In genomic region chr4:107740950-107741701, GRCh38 we compare ENCODE assay signal across 11 cellular contexts. TPM values are rescaled to one million over a fixed set of nuclear protein-coding genes. Genes with fewer than 3 reads are reported as not detected.
DNase-seq lines count a peak whose midpoint lies in the region; ATAC-seq and TF ChIP-seq lines count a peak whose summit lies in the region.
"Had no signal": no experiment of that assay in that cellular context is flagged by ENCODE, and none has a peak within 500 bp of the region (broad histone marks: within the 10 kb centered on the region; RNA-seq: fewer than 3 reads in every experiment).

No MANE protein-coding gene starts in this region.

- POLR2A ChIA-PET in HCT116 (lab: Charles Lee), result no interaction called here

- H3K9me3 ChIP-seq in HCT116 (ENCODE audit: control insufficient read depth in 1 of 2, insufficient read depth in 1 of 2, low read depth in 1 of 2, low read length in 2 of 2) (no peaks in the 10 kb centered on the region), left lung (no peaks in the 10 kb centered on the region), stomach (peaks cover 0 to 3% (median 0%) of the 10 kb centered on the region in 4 donors)

- WGBS in stomach, 5 donors, result 61 to 77% (median 68%) methylated on average over 11 of the region's 11 CpGs

- H3K4me1 ChIP-seq in HCT116 (ENCODE audit: control insufficient read depth in 1 of 2, insufficient read depth in 2 of 2, low read length in 2 of 2) (no peaks in the 10 kb centered on the region), left lung (no peaks in the 10 kb centered on the region), stomach (peaks cover 0 to 22% (median 13%) of the 10 kb centered on the region in 4 donors)

- TF ChIP-seq EP300 in stomach (IDR thresholded peaks at IDR 0.05), result no peak

- H4K20me1 ChIP-seq in HCT116 (ENCODE audit: insufficient read depth), result no peaks in the 10 kb centered on the region

- no TSS peak for BruUV-seq in HCT116 (replicated peaks; lab: Mats Ljungman, UMichigan)

- no peak for TF ChIP-seq CTCF in HCT116 (IDR thresholded peaks at IDR 0.05 in 2 of 3, conservative IDR thresholded peaks at IDR 0.05 in 1 of 3; ENCODE audit: borderline replicate concordance in 1 of 3, insufficient read depth in 1 of 3, low read depth in 2 of 3, low read length in 2 of 3)
- no peak for TF ChIP-seq CTCF in brain (conservative IDR thresholded peaks at IDR 0.05)
- no peak for TF ChIP-seq CTCF in left lung (IDR thresholded peaks at IDR 0.05)
- no peak for TF ChIP-seq CTCF in stomach (IDR thresholded peaks at IDR 0.05)

- peak overlapping the region in 3 of 5 experiments; percentile 73 to 89 (median 87) for H3K27ac Mint-ChIP-seq in brain
- no peak overlapping the region for H3K27ac Mint-ChIP-seq in activated naive CD4-positive, alpha-beta T cell treated with anti-CD3 and anti-CD28 coated beads for 36 hours

- TF ChIP-seq RAD21 in HCT116 (IDR thresholded peaks at IDR 0.05; ENCODE audit: low read depth), result no peak

- no peaks in the 10 kb centered on the region for H3K79me2 ChIP-seq in HCT116 (ENCODE audit: insufficient read depth, low read length)

- H3K4me3 ChIP-seq in HCT116 (replicated peaks in 1 of 2; ENCODE audit: low read depth in 1 of 2, low read length in 2 of 2) (no peak overlapping the region), left lung (no peak overlapping the region), stomach (no peak overlapping the region)
- H3K4me3 ChIP-seq: lung had no signal

- ATAC-seq in HCT116 (no peak), left lung (no peak), GM18867 (IDR thresholded peaks at IDR 0.05; ENCODE audit: unreplicated experiment) (no peak), GM18907 (IDR thresholded peaks at IDR 0.05; ENCODE audit: unreplicated experiment) (no peak), HG03432 (IDR thresholded peaks at IDR 0.05; ENCODE audit: unreplicated experiment) (no peak)

- peaks cover 8% of the 10 kb centered on the region for H3K27me3 Mint-ChIP-seq in brain
- no peaks in the 10 kb centered on the region for H3K27me3 Mint-ChIP-seq in activated naive CD4-positive, alpha-beta T cell treated with anti-CD3 and anti-CD28 coated beads for 36 hours (ENCODE audit: low read depth)

- no peaks in the 10 kb centered on the region for H3K9me2 ChIP-seq in HCT116 (ENCODE audit: insufficient read depth)

- TF ChIP-seq POLR2A in HCT116 (IDR thresholded peaks at IDR 0.05; ENCODE audit: borderline replicate concordance, extremely low read depth, insufficient read depth, insufficient read length) (no peak), stomach (IDR thresholded peaks at IDR 0.05) (no peak)

- RAD21 ChIA-PET in HCT116 (lab: Charles Lee; ENCODE audit: low non-redundant PET in 1 of 2, low total read pairs in 2 of 2, uncharacterized antibody in 2 of 2, unreplicated experiment in 2 of 2), result no interaction called here

- H3K36me3 ChIP-seq in HCT116 (ENCODE audit: control insufficient read depth in 1 of 2, insufficient read depth in 2 of 2, low read length in 2 of 2) (no peaks in the 10 kb centered on the region), left lung (no peaks in the 10 kb centered on the region), stomach (no peaks in the 10 kb centered on the region)

- H3K36me3 Mint-ChIP-seq in brain, result no peaks in the 10 kb centered on the region
- no peaks in the 10 kb centered on the region for H3K36me3 Mint-ChIP-seq in activated naive CD4-positive, alpha-beta T cell treated with anti-CD3 and anti-CD28 coated beads for 36 hours (ENCODE audit: low read depth)

- H3K27me3 ChIP-seq in HCT116 (ENCODE audit: insufficient read depth, low read length) (no peaks in the 10 kb centered on the region), left lung (no peaks in the 10 kb centered on the region), stomach (no peaks in the 10 kb centered on the region)

- H3K4me2 ChIP-seq in HCT116 (ENCODE audit: low read length), result no peak overlapping the region

- intact Hi-C loops in HCT116 (cut with micrococcal nuclease), result no loop called here
- intact Hi-C loops in left lung (cut with DNase I), result no loop called here
- intact Hi-C loops in stomach (cut with DNase I; ENCODE audit: low total_unique reads), result no loop called here
- intact Hi-C loops in activated naive CD4-positive, alpha-beta T cell treated with anti-CD3 and anti-CD28 coated beads for 36 hours (cut with micrococcal nuclease), result no loop called here

- H3K4me1 Mint-ChIP-seq in brain, result peaks cover 25% of the 10 kb centered on the region
- peaks cover 4% of the 10 kb centered on the region for H3K4me1 Mint-ChIP-seq in activated naive CD4-positive, alpha-beta T cell treated with anti-CD3 and anti-CD28 coated beads for 36 hours (ENCODE audit: low read depth)

- H3K27ac ChIP-seq in HCT116 (ENCODE audit: low read depth, low read length) (no peak overlapping the region), left lung (peak overlapping the region; percentile 15 to 33), stomach (peak overlapping the region in 4 of 5 donors; percentile 3 to 64 (median 59))

- no peak for DNase-seq in HCT116 (ENCODE audit: low read depth, low spot score)
- no peak for DNase-seq in left lung
- DNase-seq in stomach, result no peak
- DNase-seq in activated naive CD4-positive, alpha-beta T cell treated with anti-CD3 and anti-CD28 coated beads for 36 hours, result no peak
- DNase-seq: activated T-cell treated with anti-CD3 and anti-CD28 coated beads, Interleukin-2, amount 50 U/mL, for 1 hour; NCI-H2081 treated with DMSO at 0.1 percent for 48 hours had no signal

- CTCF ChIA-PET in HCT116 (lab: Charles Lee), result interaction anchor here (1.0 to 1.1 kb wide), 2 partner anchors 21 to 23 kb away, joined by 3 read pairs; partner anchors contain the start of gene PAPSS1
- CTCF ChIA-PET in activated naive CD4-positive, alpha-beta T cell treated with anti-CD3 and anti-CD28 coated beads for 36 hours (lab: Charles Lee), result interaction anchor here (1.5 kb wide), 1 partner anchor 20 kb away, joined by 5 read pairs; no protein-coding TSS in a partner anchor

- H2AFZ ChIP-seq in HCT116 (ENCODE audit: low read depth, low read length, poor library complexity, severe bottlenecking), result peak overlapping the region; percentile 20

- H3K9ac ChIP-seq in HCT116 (ENCODE audit: low read length), result no peak overlapping the region

- H3K9me3 Mint-ChIP-seq in brain, result peaks cover 0 to 8% (median 6%) of the 10 kb centered on the region in 5 experiments
- no peaks in the 10 kb centered on the region for H3K9me3 Mint-ChIP-seq in activated naive CD4-positive, alpha-beta T cell treated with anti-CD3 and anti-CD28 coated beads for 36 hours

- H3K4me3 Mint-ChIP-seq in brain, result peak overlapping the region in 2 of 5 experiments; percentile 11 to 42
- H3K4me3 Mint-ChIP-seq in activated naive CD4-positive, alpha-beta T cell treated with anti-CD3 and anti-CD28 coated beads for 36 hours, result no peak overlapping the region

TF ChIP-seq in HCT116, 20 proteins besides CTCF, POLR2A, EP300 and RAD21 (continues in another document):
- TF ChIP-seq YY1 (IDR thresholded peaks at IDR 0.05; ENCODE audit: extremely low read depth, insufficient replicate concordance, low read depth, low read length), result no peak
- no peak for TF ChIP-seq POLR2AphosphoS5 (IDR thresholded peaks at IDR 0.05; ENCODE audit: low read depth, low read length)
- no peak for TF ChIP-seq CEBPB (IDR thresholded peaks at IDR 0.05; ENCODE audit: low read depth)
- no peak for TF ChIP-seq FOSL1 (IDR thresholded peaks at IDR 0.05; ENCODE audit: low read depth)
- no peak for TF ChIP-seq JUND (IDR thresholded peaks at IDR 0.05)
- no peak for TF ChIP-seq REST (IDR thresholded peaks at IDR 0.05; ENCODE audit: low read depth)
- TF ChIP-seq, protein P1, sequence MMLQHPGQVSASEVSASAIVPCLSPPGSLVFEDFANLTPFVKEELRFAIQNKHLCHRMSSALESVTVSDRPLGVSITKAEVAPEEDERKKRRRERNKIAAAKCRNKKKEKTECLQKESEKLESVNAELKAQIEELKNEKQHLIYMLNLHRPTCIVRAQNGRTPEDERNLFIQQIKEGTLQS (IDR thresholded peaks at IDR 0.05), result no peak

RNA-seq across cellular contexts. Expression of gene PAPSS1, which starts 21.1 kb away (rescaled TPM):
- total RNA-seq in HCT116 (2021; ENCODE audit: unreplicated experiment), result 59.0 TPM
- 43.4 and 51.9 TPM in 2 replicates for polyA plus RNA-seq in HCT116 (2012)
- 54.3 TPM for polyA plus RNA-seq in brain (ENCODE audit: insufficient read depth, low read depth, low replicate concordance)
- 10 to 100 TPM; 57.5 to 60.8 TPM for total RNA-seq in left lung
- total RNA-seq in stomach, result 100 to 1,000 TPM in 2 of 5 donors, 10 to 100 TPM in 3; 12.7 to 102 (median 30.8) TPM
- polyA plus RNA-seq in stomach, result 10 to 100 TPM; 32.1 to 71.2 (median 61.6) TPM
- total RNA-seq in activated naive CD4-positive, alpha-beta T cell treated with anti-CD3 and anti-CD28 coated beads for 36 hours, result 10 to 100 TPM; 28.7 to 29.1 TPM
